In the genomic region with DNA sequence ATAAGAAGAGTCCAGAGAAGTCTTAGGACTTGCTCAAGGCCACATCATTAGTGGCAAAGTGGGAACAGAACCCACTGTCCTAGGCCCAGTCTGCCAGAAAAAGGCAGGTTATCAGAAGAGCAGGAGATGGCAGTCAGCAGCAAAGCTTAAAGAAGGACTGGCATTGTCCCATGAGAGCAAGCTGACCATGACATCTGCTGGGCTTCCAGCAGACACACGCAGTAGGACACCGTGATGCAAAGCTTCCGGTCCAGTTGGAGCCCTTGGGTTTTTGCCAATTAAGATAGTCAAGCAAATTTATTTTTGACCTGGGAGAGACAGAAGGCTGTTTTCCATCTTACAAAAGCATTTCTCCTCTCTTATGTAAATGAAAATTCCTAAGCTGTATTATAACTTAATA, we compare ENCODE assay signal across 8 cellular contexts. TPM values are rescaled to one million over a fixed set of nuclear protein-coding genes. Genes with fewer than 3 reads are reported as not detected.
A peak's percentile ranks its signal among the peaks of the same experiment; 100 is the strongest.
DNase-seq lines count a peak whose midpoint lies in the region; ATAC-seq and TF ChIP-seq lines count a peak whose summit lies in the region.

No MANE protein-coding gene starts in this region.

- peak in 1 of 2 donors; percentile 82 for TF ChIP-seq POLR2A in adrenal gland (IDR thresholded peaks at IDR 0.05)
- no peak for TF ChIP-seq POLR2A in thyroid gland (IDR thresholded peaks at IDR 0.05)

- peak overlapping the region; percentile 91 to 99 (median 95) for H3K27ac ChIP-seq in adrenal gland
- peak overlapping the region; percentile 92 for H3K27ac ChIP-seq in layer of hippocampus (ENCODE audit: low read depth, low read length)
- H3K27ac ChIP-seq in thyroid gland = peak overlapping the region; percentile 86 to 98 (median 93)

- H3K9me3 ChIP-seq in adrenal gland (replicated peaks in 1 of 3) (no peaks in the 10 kb centered on the region), thyroid gland (no peaks in the 10 kb centered on the region)

- 3 to 15% (median 9%) methylated on average over 3 of the region's 3 CpGs for WGBS in adrenal gland, 4 donors
- WGBS in thyroid gland, 2 donors = 42 to 63% methylated on average over 3 of the region's 3 CpGs

- intact Hi-C loops in adrenal gland (cut with DNase I) = no loop called here
- intact Hi-C loops in thyroid gland (cut with DNase I) = no loop called here

- peaks cover 0 to 33% of the 10 kb centered on the region in 2 donors for H3K36me3 ChIP-seq in adrenal gland (replicated peaks in 1 of 2)
- H3K36me3 ChIP-seq in thyroid gland = peaks cover 0 to 11% of the 10 kb centered on the region in 2 donors

- H3K27me3 ChIP-seq in adrenal gland (no peaks in the 10 kb centered on the region), layer of hippocampus (ENCODE audit: control insufficient read depth, insufficient read depth, low read length) (no peaks in the 10 kb centered on the region), thyroid gland (no peaks in the 10 kb centered on the region)

- no peak for ATAC-seq in HG03175 (IDR thresholded peaks at IDR 0.05; ENCODE audit: unreplicated experiment)

- TF ChIP-seq CTCF in adrenal gland (IDR thresholded peaks at IDR 0.05) (no peak), thyroid gland (IDR thresholded peaks at IDR 0.05) (no peak)

- DNase-seq in DMS53 (lab: John Stamatoyannopoulos, UW) = peak; percentile 59
- no peak for DNase-seq in DMS53 treated with DMSO at 0.1 percent for 48 hours (lab: John Stamatoyannopoulos, UW; ENCODE audit: unreplicated experiment)
- peak; percentile 84 to 94 (median 90) for DNase-seq in adrenal gland
- peak; percentile 28 to 29 for DNase-seq in thyroid gland
- no peak for DNase-seq in NCI-H1417 (lab: John Stamatoyannopoulos, UW)
- no peak for DNase-seq in stimulated activated CD8-positive, alpha-beta memory T cell treated with anti-CD3 and anti-CD28 coated beads, Interleukin-4, amount 100 ng/mL, for 48 hours

- H3K4me3 ChIP-seq in adrenal gland = no peak overlapping the region
- no peak overlapping the region for H3K4me3 ChIP-seq in thyroid gland (replicated peaks in 1 of 3)

- H3K4me1 ChIP-seq in adrenal gland (replicated peaks in 1 of 2) = peaks cover 80 to 93% of the 10 kb centered on the region in 2 donors
- peaks cover 55 to 60% of the 10 kb centered on the region in 2 donors for H3K4me1 ChIP-seq in thyroid gland

RNA-seq across cellular contexts. Expression of gene ZBTB38, which starts 42.1 kb away (rescaled TPM):
- total RNA-seq in adrenal gland (100 to 1,000 TPM; 116 to 231 (median 167) TPM), thyroid gland (100 to 1,000 TPM; 143 to 185 (median 165) TPM)
- 10 to 100 TPM; 12.0 to 73.9 (median 14.5) TPM for polyA plus RNA-seq in adrenal gland

Comparison
In these comparisons a context has a peak if more than half of its experiments do, and no peak if none do; other contexts are left out.
1. DNase-seq: peak in DMS53 (single experiment), adrenal gland (7 of 7) and thyroid gland (2 of 2); none in DMS53 treated with DMSO at 0.1 percent for 48 hours (single experiment), NCI-H1417 (0 of 3) and stimulated activated CD8-positive, alpha-beta memory T cell treated with anti-CD3 and anti-CD28 coated beads, Interleukin-4, amount 100 ng/mL, for 48 hours (single experiment).
2. Peak in every context shown above with its lines, with median percentiles within 50 percentile points of each other: H3K27ac ChIP-seq.